In genomic region chr4:148238797-148239196, GRCh38 we compare ENCODE assay signal across 19 cellular contexts.
"Had no signal": no experiment of that assay in that cellular context is flagged by ENCODE, and none has a peak within 500 bp of the region (broad histone marks: within the 10 kb centered on the region; RNA-seq: fewer than 3 reads in every experiment).

No MANE protein-coding gene starts in this region.

- H3K4me1 ChIP-seq: foreskin keratinocyte had no signal

- H3K4me1 Mint-ChIP-seq: neural crest cell, WTC11 had no signal

- H3K27ac Mint-ChIP-seq: activated CD4-positive, alpha-beta memory T cell treated with anti-CD3 and anti-CD28 coated beads for 36 hours; activated T-helper 2 cell treated with anti-CD3 and anti-CD28 coated beads, Interferon-gamma antibody, Interleukin-2, Interleukin-4, amounts not matched to agents 10 μg/mL and 5 μg/mL and 100 μg/mL, durations not matched to agents 14 hours and 24 hours and 36 hours; effector memory CD8-positive, alpha-beta T cell; stimulated activated naive CD8-positive, alpha-beta T cell treated with anti-CD3 and anti-CD28 coated beads, Interleukin-15, Interleukin-2, amounts not matched to agents 100 ng/mL and 50 ng/mL, for 24 hours; type B pancreatic cell; WTC11 had no signal

- ATAC-seq: effector memory CD8-positive, alpha-beta T cell; foreskin keratinocyte; WTC11 had no signal

- H3K4me2 ChIP-seq: hepatocyte, SK-N-SH had no signal

- H3K79me2 ChIP-seq: hepatocyte had no signal

- H3K36me3 ChIP-seq: ascending aorta had no signal

- H3K36me3 Mint-ChIP-seq: type B pancreatic cell, WTC11 had no signal

- H3K27me3 ChIP-seq: ascending aorta, foreskin keratinocyte, hepatocyte had no signal

- H3K9ac ChIP-seq: SK-N-SH had no signal

- H2AFZ ChIP-seq: hepatocyte had no signal

- H3K4me3 Mint-ChIP-seq: activated CD4-positive, alpha-beta memory T cell treated with anti-CD3 and anti-CD28 coated beads for 36 hours; effector memory CD8-positive, alpha-beta T cell; neural crest cell; stimulated activated naive CD8-positive, alpha-beta T cell treated with anti-CD3 and anti-CD28 coated beads, Interleukin-15, Interleukin-2, amounts not matched to agents 100 ng/mL and 50 ng/mL, for 24 hours; type B pancreatic cell; WTC11 had no signal

- H3K4me3 ChIP-seq: ascending aorta, hepatocyte, skin epidermis had no signal

- H3K27me3 Mint-ChIP-seq: activated CD4-positive, alpha-beta memory T cell treated with anti-CD3 and anti-CD28 coated beads for 36 hours; effector memory CD8-positive, alpha-beta T cell; naive B cell; stimulated activated naive CD8-positive, alpha-beta T cell treated with anti-CD3 and anti-CD28 coated beads, Interleukin-15, Interleukin-2, amounts not matched to agents 100 ng/mL and 50 ng/mL, for 24 hours; type B pancreatic cell had no signal

- H3K9me3 ChIP-seq: ascending aorta, SK-N-SH had no signal

- DNase-seq: activated CD4-positive, alpha-beta memory T cell treated with anti-CD3 and anti-CD28 coated beads for 36 hours; activated CD4-positive, alpha-beta T cell treated with anti-CD3 and anti-CD28 coated beads for 4 hours; activated naive CD4-positive, alpha-beta T cell treated with anti-CD3 and anti-CD28 coated beads, Interleukin-2, amount 50 U/mL, for 16 hours; dermis blood vessel endothelial cell; effector memory CD8-positive, alpha-beta T cell; foreskin keratinocyte; mammary epithelial cell; naive B cell; SK-N-SH; stimulated activated CD4-positive, alpha-beta T cell treated with anti-CD3 and anti-CD28 coated beads, Interleukin-15, amount 100 ng/mL, for 24 hours; stimulated activated CD4-positive, alpha-beta T cell treated with anti-CD3 and anti-CD28 coated beads, Interleukin-2, amount 100 ng/mL, for 48 hours had no signal

- H3K27ac ChIP-seq: ascending aorta, foreskin keratinocyte, hepatocyte had no signal
